Comparison of ENCODE assay signal across 8 cellular contexts in genomic region chr10:11757820-11758463, GRCh38. TPM values are rescaled to one million over a fixed set of nuclear protein-coding genes. Genes with fewer than 3 reads are reported as not detected.
DNase-seq lines count a peak whose midpoint lies in the region; ATAC-seq, FAIRE-seq and TF ChIP-seq lines count a peak whose summit lies in the region.

No MANE protein-coding gene starts in this region.

- H3K27me3 Mint-ChIP-seq in WTC11 (ENCODE audit: low read depth), result no peaks in the 10 kb centered on the region

- H3K9me3 Mint-ChIP-seq in WTC11, result no peaks in the 10 kb centered on the region

- H3K4me1 Mint-ChIP-seq in WTC11, result 0 out of 2 replicates have a peak, but pooled peaks cover 4% of the 10 kb centered on the region

- peak; percentile 92 for TF ChIP-seq CTCF in AG04449 (IDR thresholded peaks at IDR 0.05; ENCODE audit: insufficient read depth, low read length, missing control alignments)
- peak; percentile 79 for TF ChIP-seq CTCF in WTC11 (IDR thresholded peaks at IDR 0.05)
- TF ChIP-seq CTCF in bronchial epithelial cell (IDR thresholded peaks at IDR 0.05; ENCODE audit: insufficient read depth, low read length, severe bottlenecking), result peak; percentile 96
- TF ChIP-seq CTCF in kidney epithelial cell (IDR thresholded peaks at IDR 0.05; ENCODE audit: insufficient read depth, low read length, poor library complexity, severe bottlenecking), result peak; percentile 95

- CTCF ChIA-PET in AG04449 (lab: Yijun Ruan, JAX) (interaction anchor here (0.6 to 8.0 kb wide), 40 partner anchors 8 to 475 kb away, joined by 3 to 198 read pairs (median 5); no protein-coding TSS in a partner anchor), WTC11 (lab: Charles Lee) (interaction anchor here (0.5 to 2.5 kb wide), 33 partner anchors 9 to 837 kb away, joined by 3 to 28 read pairs (median 4); no protein-coding TSS in a partner anchor)

- POLR2A ChIA-PET in AG04449 (lab: Yijun Ruan, JAX), result no interaction called here
- POLR2A ChIA-PET in WTC11 (lab: Charles Lee), result interaction anchor here (0.5 kb wide), 1 partner anchor 17 kb away, joined by 6 read pairs; no protein-coding TSS in a partner anchor

- H3K27me3 ChIP-seq in bronchial epithelial cell (ENCODE audit: control insufficient read depth, insufficient read depth, low read length) (no peaks in the 10 kb centered on the region), kidney epithelial cell (ENCODE audit: control insufficient read depth, insufficient read depth, low read length) (no peaks in the 10 kb centered on the region)

- no peak for DNase-seq in AG04449 (ENCODE audit: low read depth, low spot score)
- DNase-seq in NCI-H2107 (lab: John Stamatoyannopoulos, UW), result peak; percentile 15
- peak; percentile 91 for DNase-seq in WTC11 (ENCODE audit: low spot score)
- peak; percentile 96 for DNase-seq in bronchial epithelial cell (ENCODE audit: low read depth)
- DNase-seq in kidney epithelial cell (ENCODE audit: low read depth), result no peak
- peak; percentile 74 to 79 for DNase-seq in stimulated activated CD4-positive, alpha-beta T cell treated with anti-CD3 and anti-CD28 coated beads, Interleukin-15, amount 100 ng/mL, for 48 hours (ENCODE audit: low read depth in 2 of 2)

- H3K4me3 Mint-ChIP-seq in WTC11, result no peak overlapping the region

- peak overlapping the region; percentile 60; the same call in 1 of the 2 replicates for H3K27ac Mint-ChIP-seq in WTC11

- peaks cover 1% of the 10 kb centered on the region for H3K36me3 ChIP-seq in bronchial epithelial cell (ENCODE audit: control insufficient read depth, insufficient read depth, low read length)
- H3K36me3 ChIP-seq in kidney epithelial cell (ENCODE audit: control insufficient read depth, insufficient read depth, low read length), result no peaks in the 10 kb centered on the region

- H3K4me3 ChIP-seq in AG04449 (ENCODE audit: low read depth, low read length) (no peak overlapping the region), bronchial epithelial cell (ENCODE audit: low read depth, low read length) (no peak overlapping the region), kidney epithelial cell (ENCODE audit: low read depth, low read length) (no peak overlapping the region)

- ATAC-seq in GM18517 (IDR thresholded peaks at IDR 0.05; ENCODE audit: unreplicated experiment) (peak; percentile 92), HG03025 (IDR thresholded peaks at IDR 0.05; ENCODE audit: low FRiP score, unreplicated experiment) (peak; percentile 84), WTC11 (peak; percentile 98)

- peak; percentile 96 for FAIRE-seq in bronchial epithelial cell (lab: Jason Lieb, UNC)

- H3K36me3 Mint-ChIP-seq in WTC11, result peaks cover 4% of the 10 kb centered on the region; the same call in 1 of the 2 replicates

TF ChIP-seq in WTC11, 78 proteins besides CTCF, POLR2A, EP300 and RAD21:
- peak; percentile 91 for TF ChIP-seq ZNF121 (CRISPR knock-in tag; IDR thresholded peaks at IDR 0.05)
- TF ChIP-seq TP53 (CRISPR knock-in tag; IDR thresholded peaks at IDR 0.05), result no peak

RNA-seq across cellular contexts. Expression of gene ECHDC3, which starts 15.8 kb away (rescaled TPM):
- total RNA-seq in WTC11 (2021) (17.1 to 18.3 TPM (median 18.1 TPM) in 3 replicates), bronchial epithelial cell (1.6 and 10.0 TPM in 2 replicates), kidney epithelial cell (31.6 and 35.1 TPM in 2 replicates)

Comparison
In these comparisons a context has a peak if more than half of its experiments do, and no peak if none do; other contexts are left out.
1. DNase-seq: peak in NCI-H2107 (single experiment), WTC11 (single experiment), bronchial epithelial cell (single experiment) and stimulated activated CD4-positive, alpha-beta T cell treated with anti-CD3 and anti-CD28 coated beads, Interleukin-15, amount 100 ng/mL, for 48 hours (2 of 2); none in AG04449 (single experiment) and kidney epithelial cell (single experiment).
2. Peak in every context shown above with its lines, with median percentiles within 50 percentile points of each other: CTCF ChIP-seq and ATAC-seq.